In the genomic region with DNA sequence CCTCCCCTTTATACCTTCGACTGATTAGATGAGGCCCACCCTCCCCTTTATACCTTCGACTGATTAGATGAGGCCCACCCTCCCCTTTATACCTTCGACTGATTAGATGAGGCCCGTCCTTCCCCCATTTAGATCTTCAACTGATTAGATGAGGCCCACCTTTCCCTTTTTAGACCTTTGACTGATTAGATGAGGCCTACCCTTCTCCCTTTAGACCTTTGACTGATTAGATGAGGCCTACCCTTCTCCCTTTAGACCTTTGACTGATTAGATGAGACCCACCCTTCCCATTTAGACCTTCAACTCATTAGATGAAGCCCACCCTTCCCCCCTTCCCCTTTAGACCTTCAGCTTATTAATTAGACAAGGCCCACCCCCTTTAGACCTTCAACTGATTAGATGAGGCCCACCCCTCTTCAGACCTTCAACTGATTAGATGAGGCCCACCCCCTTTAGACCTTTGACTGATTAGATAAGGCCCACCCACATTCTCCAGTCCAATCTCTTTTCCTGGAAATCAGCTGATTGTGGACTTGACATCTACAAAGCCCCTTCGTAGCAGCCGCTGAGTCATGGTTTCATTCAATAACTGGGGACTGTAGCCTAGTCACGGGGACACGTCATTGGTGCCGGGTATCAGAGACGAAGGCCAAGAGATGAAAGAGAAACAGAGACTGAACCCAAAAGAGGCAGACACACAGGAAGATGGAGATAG, we compare ENCODE assay signal across 15 cellular contexts. TPM values are rescaled to one million over a fixed set of nuclear protein-coding genes. Genes with fewer than 3 reads are reported as not detected.
"Had no signal": no experiment of that assay in that cellular context is flagged by ENCODE, and none has a peak within 500 bp of the region (broad histone marks: within the 10 kb centered on the region; RNA-seq: fewer than 3 reads in every experiment).

No MANE protein-coding gene starts in this region.

- H3K4me1 ChIP-seq: gastroesophageal sphincter had no signal

- H3K27me3 Mint-ChIP-seq: naive thymus-derived CD4-positive, alpha-beta T cell had no signal

- DNase-seq: activated CD8-positive, alpha-beta memory T cell treated with anti-CD3 and anti-CD28 coated beads for 24 hours; activated naive CD4-positive, alpha-beta T cell; dorsolateral prefrontal cortex; endodermal cell; left colon; mucosa of descending colon; naive thymus-derived CD4-positive, alpha-beta T cell; T-helper 9 cell had no signal

- H3K27me3 ChIP-seq: dorsolateral prefrontal cortex, gastroesophageal sphincter had no signal

- FAIRE-seq: astrocyte, bronchial epithelial cell had no signal

- H3K4me3 ChIP-seq: dorsolateral prefrontal cortex, gastroesophageal sphincter, mucosa of descending colon, SK-N-MC, skin epidermis, thoracic aorta had no signal

- H3K27ac ChIP-seq: dorsolateral prefrontal cortex, gastroesophageal sphincter, SK-N-MC, skin epidermis, thoracic aorta had no signal

- H3K4me1 Mint-ChIP-seq: endodermal cell had no signal

- H3K36me3 ChIP-seq: gastroesophageal sphincter, thoracic aorta had no signal

- H3K9me3 ChIP-seq: mucosa of descending colon, thoracic aorta had no signal

- H3K27ac Mint-ChIP-seq: endodermal cell had no signal

- H3K4me3 Mint-ChIP-seq: endodermal cell; naive thymus-derived CD4-positive, alpha-beta T cell had no signal

- ATAC-seq: gastroesophageal sphincter; left colon; mucosa of descending colon; naive thymus-derived CD4-positive, alpha-beta T cell had no signal

RNA-seq across cellular contexts. Expression of a gene that starts 28.8 kb away (rescaled TPM):
- total RNA-seq: astrocyte, bronchial epithelial cell, endodermal cell had no signal

RNA-seq across cellular contexts. Expression of a gene that starts 39.2 kb away (rescaled TPM):
- total RNA-seq: bronchial epithelial cell, lung microvascular endothelial cell had no signal
